In genomic region chr16:2826591-2827480, GRCh38 we compare ENCODE assay signal across 1 cellular context.
TF ChIP-seq lines count a peak whose summit lies in the region.

No MANE protein-coding gene starts in this region.

TF ChIP-seq in K562, 482 proteins besides CTCF, POLR2A, EP300 and RAD21:
- TF ChIP-seq POLR2G (IDR thresholded peaks at IDR 0.05; ENCODE audit: low read depth, low read length) = 0 out of 2 replicates have a peak, but pooled peaks have one; percentile 34
- no peak for TF ChIP-seq L3MBTL2 (IDR thresholded peaks at IDR 0.05)
- TF ChIP-seq ZNF695 (CRISPR knock-in tag; IDR thresholded peaks at IDR 0.05) = no peak
- no peak for TF ChIP-seq PTBP1 (IDR thresholded peaks at IDR 0.05; ENCODE audit: low read depth, low read length)
